ENCODE assay signal across 8 cellular contexts in genomic region chr20:35664544-35665206, GRCh38. TPM values are rescaled to one million over a fixed set of nuclear protein-coding genes. Genes with fewer than 3 reads are reported as not detected.
A peak's percentile ranks its signal among the peaks of the same experiment; 100 is the strongest.
DNase-seq lines count a peak whose midpoint lies in the region; ATAC-seq, FAIRE-seq and TF ChIP-seq lines count a peak whose summit lies in the region.

TSS of gene CPNE1 (minus strand) at chr20:35664900. CDS start at chr20:35632923, 31,977 bp downstream.
TSS of gene RBM12 (minus strand) at chr20:35664900. CDS start at chr20:35655322, 9,578 bp downstream.

- DNase-seq in HCT116 (ENCODE audit: low read depth, low spot score) (peak; percentile 83), MV-4-11 (lab: John Stamatoyannopoulos, UW) (peak; percentile 88), SJSA1 (ENCODE audit: low read depth in 1 of 2, low spot score in 2 of 2) (peak; percentile 94 to 95), foreskin melanocyte (peak; percentile 86), stromal cell of bone marrow (ENCODE audit: low read depth) (peak; percentile 81)
- DNase-seq in activated naive CD4-positive, alpha-beta T cell (lab: John Stamatoyannopoulos, UW) = peak; percentile 83 to 90 (median 87)

- H3K36me3 ChIP-seq in HCT116 (ENCODE audit: control insufficient read depth in 1 of 2, insufficient read depth in 2 of 2, low read length in 2 of 2) = peaks cover 5 to 6% of the 10 kb centered on the region in 2 experiments; a peak in 2 of 4 replicates
- peaks cover 24% of the 10 kb centered on the region for H3K36me3 ChIP-seq in SJSA1
- peaks cover 10% of the 10 kb centered on the region for H3K36me3 ChIP-seq in neuron (ENCODE audit: insufficient read depth, low read length)

- TF ChIP-seq RAD21 in HCT116 (IDR thresholded peaks at IDR 0.05; ENCODE audit: low read depth) = no peak

- H3K79me2 ChIP-seq in HCT116 (ENCODE audit: insufficient read depth, low read length) = peaks cover 51% of the 10 kb centered on the region

- H3K27ac ChIP-seq in HCT116 (ENCODE audit: low read depth, low read length) = peak within 1 kb of the TSS; percentile 88
- H3K27ac ChIP-seq in SJSA1 = peak within 1 kb of the TSS; percentile 90

- H3K9ac ChIP-seq in HCT116 (ENCODE audit: low read length) = peak within 1 kb of the TSS; percentile 97

- peak; percentile 82 for FAIRE-seq in G401.6 (lab: Jason Lieb, UNC)

- no peak within 1 kb of the TSS for H2AFZ ChIP-seq in HCT116 (ENCODE audit: low read depth, low read length, poor library complexity, severe bottlenecking)
- peak within 1 kb of the TSS; percentile 27 for H2AFZ ChIP-seq in neuron (ENCODE audit: low read depth, low read length)

- no peak for TF ChIP-seq CTCF in HCT116 (IDR thresholded peaks at IDR 0.05 in 2 of 3, conservative IDR thresholded peaks at IDR 0.05 in 1 of 3; ENCODE audit: borderline replicate concordance in 1 of 3, insufficient read depth in 1 of 3, low read depth in 2 of 3, low read length in 2 of 3)

- BruUV-seq in HCT116 (replicated peaks; lab: Mats Ljungman, UMichigan) = no TSS peak

- H3K27me3 ChIP-seq in HCT116 (ENCODE audit: insufficient read depth, low read length) (no peaks in the 10 kb centered on the region), SJSA1 (replicated peaks) (no peaks in the 10 kb centered on the region), neuron (ENCODE audit: insufficient read depth, low read length) (no peaks in the 10 kb centered on the region)

- RAD21 ChIA-PET in HCT116 (lab: Charles Lee; ENCODE audit: low non-redundant PET in 1 of 2, low total read pairs in 2 of 2, uncharacterized antibody in 2 of 2, unreplicated experiment in 2 of 2) = no interaction called here

- intact Hi-C loops in HCT116 (cut with micrococcal nuclease) = no loop called here

- peaks cover 38% of the 10 kb centered on the region for H4K20me1 ChIP-seq in HCT116 (ENCODE audit: insufficient read depth)

- TF ChIP-seq POLR2A in HCT116 (IDR thresholded peaks at IDR 0.05; ENCODE audit: borderline replicate concordance, extremely low read depth, insufficient read depth, insufficient read length) = peak; percentile 86

- peak within 1 kb of the TSS; percentile 79 to 87 for H3K4me3 ChIP-seq in HCT116 (replicated peaks in 1 of 2; ENCODE audit: low read depth in 1 of 2, low read length in 2 of 2)
- H3K4me3 ChIP-seq in SJSA1 = peak within 1 kb of the TSS; percentile 73
- peak within 1 kb of the TSS; percentile 69 for H3K4me3 ChIP-seq in neuron (ENCODE audit: low read length)

- POLR2A ChIA-PET in HCT116 (lab: Charles Lee) = interaction anchor here (0.6 to 1.0 kb wide), 2 partner anchors 45 to 78 kb away, joined by 3 to 5 read pairs; partner anchors contain the start of gene RBM39

- peak within 1 kb of the TSS; percentile 80 for H3K4me2 ChIP-seq in HCT116 (ENCODE audit: low read length)

- H3K9me3 ChIP-seq in HCT116 (ENCODE audit: control insufficient read depth in 1 of 2, insufficient read depth in 1 of 2, low read depth in 1 of 2, low read length in 2 of 2) = no peaks in the 10 kb centered on the region
- H3K9me3 ChIP-seq in SJSA1 (replicated peaks) = no peaks in the 10 kb centered on the region
- no peaks in the 10 kb centered on the region for H3K9me3 ChIP-seq in neuron (ENCODE audit: low read length)

- no peaks in the 10 kb centered on the region for H3K9me2 ChIP-seq in HCT116 (ENCODE audit: insufficient read depth)

- H3K4me1 ChIP-seq in HCT116 (ENCODE audit: control insufficient read depth in 1 of 2, insufficient read depth in 2 of 2, low read length in 2 of 2) (peaks cover 31 to 43% of the 10 kb centered on the region in 2 experiments), SJSA1 (replicated peaks) (peaks cover 29% of the 10 kb centered on the region), neuron (ENCODE audit: insufficient read depth, low read length) (peaks cover 27% of the 10 kb centered on the region)

- CTCF ChIA-PET in HCT116 (lab: Charles Lee) = no interaction called here

- ATAC-seq in HCT116 = peak; percentile 88

TF ChIP-seq in HCT116, 20 proteins besides CTCF, POLR2A, EP300 and RAD21:
- no peak for TF ChIP-seq ATF3 (IDR thresholded peaks at IDR 0.05)
- no peak for TF ChIP-seq CEBPB (IDR thresholded peaks at IDR 0.05; ENCODE audit: low read depth)
- no peak for TF ChIP-seq ZNF274 (IDR thresholded peaks at IDR 0.05; ENCODE audit: low read depth, low read length)
- TF ChIP-seq EZH2phosphoT487 (IDR thresholded peaks at IDR 0.05; ENCODE audit: borderline replicate concordance) = no peak
- peak; percentile 75; the same call in 1 of the 2 replicates for TF ChIP-seq MAX (IDR thresholded peaks at IDR 0.05)
- TF ChIP-seq SIN3A (IDR thresholded peaks at IDR 0.05; ENCODE audit: low read depth) = no peak
- no peak for TF ChIP-seq SRF (IDR thresholded peaks at IDR 0.05; ENCODE audit: low read depth)
- peak; percentile 9 for TF ChIP-seq ZBTB33 (IDR thresholded peaks at IDR 0.05; ENCODE audit: extremely low read depth, insufficient replicate concordance, low read length)
- no peak for TF ChIP-seq REST (IDR thresholded peaks at IDR 0.05; ENCODE audit: low read depth)
- TF ChIP-seq ZFX (IDR thresholded peaks at IDR 0.05) = peak; percentile 99
- TF ChIP-seq JUND (IDR thresholded peaks at IDR 0.05) = no peak; the same call in 1 of the 2 replicates
- TF ChIP-seq TCF7L2 (IDR thresholded peaks at IDR 0.05; ENCODE audit: borderline replicate concordance, extremely low read depth, insufficient read depth, insufficient read length) = no peak
- peak; percentile 98 for TF ChIP-seq YY1 (IDR thresholded peaks at IDR 0.05; ENCODE audit: extremely low read depth, insufficient replicate concordance, low read depth, low read length)
- no peak for TF ChIP-seq EZH2 (IDR thresholded peaks at IDR 0.05)
- TF ChIP-seq EGR1 (IDR thresholded peaks at IDR 0.05; ENCODE audit: low read depth) = no peak
- peak; percentile 86 for TF ChIP-seq ELF1 (IDR thresholded peaks at IDR 0.05; ENCODE audit: borderline replicate concordance, low read depth)
- TF ChIP-seq FOSL1 (IDR thresholded peaks at IDR 0.05; ENCODE audit: low read depth) = no peak
- TF ChIP-seq POLR2AphosphoS5 (IDR thresholded peaks at IDR 0.05; ENCODE audit: low read depth, low read length) = peak; percentile 98
- no peak for TF ChIP-seq CBX3 (IDR thresholded peaks at IDR 0.05; ENCODE audit: low read depth)
- no peak; the same call in 1 of the 2 replicates for TF ChIP-seq SP1 (IDR thresholded peaks at IDR 0.05; ENCODE audit: low read depth)
TF ChIP-seq in HCT116: peak in this region for 6.

RNA-seq across cellular contexts. Expression of gene CPNE1, which starts in this region (rescaled TPM):
- total RNA-seq in HCT116 (2021; ENCODE audit: unreplicated experiment) = 333 TPM
- 304 and 307 TPM in 2 replicates for polyA plus RNA-seq in HCT116 (2012)
- 122 and 162 TPM in 2 replicates for total RNA-seq in SJSA1 (2014; rRNA removed; shearing (Covaris generic))

RNA-seq across cellular contexts. Expression of gene RBM12, which starts in this region (rescaled TPM):
- total RNA-seq in HCT116 (2021; ENCODE audit: unreplicated experiment) = 110 TPM
- polyA plus RNA-seq in HCT116 (2012) = 48.6 and 49.1 TPM in 2 replicates
- total RNA-seq in SJSA1 (2014; rRNA removed; shearing (Covaris generic)) = 59.2 and 64.1 TPM in 2 replicates

Comparison
In these comparisons a context has a peak if more than half of its experiments do, and no peak if none do; other contexts are left out.
1. Peak in every context shown above with its lines: DNase-seq, ATAC-seq, H3K4me3 ChIP-seq and H3K27ac ChIP-seq.